In genomic region chr16:82201906-82202305, GRCh38 we compare ENCODE assay signal across 29 cellular contexts.
"Had no signal": no experiment of that assay in that cellular context is flagged by ENCODE, and none has a peak within 500 bp of the region (broad histone marks: within the 10 kb centered on the region; RNA-seq: fewer than 3 reads in every experiment).

No MANE protein-coding gene starts in this region.

- ATAC-seq: activated CD8-positive, alpha-beta T cell treated with anti-CD3 and anti-CD28 coated beads, Interleukin-2, amount 10 ng/mL, durations not matched to agents 7 days and 5 days; activated naive CD4-positive, alpha-beta T cell treated with anti-CD3 and anti-CD28 coated beads, Interleukin-2, amount 50 U/mL, for 72 hours; activated naive CD8-positive, alpha-beta T cell treated with anti-CD3 and anti-CD28 coated beads, Interleukin-2, amount 50 U/mL, for 24 hours; Panc1; Right ventricle myocardium inferior; WTC11 had no signal

- H3K9me3 Mint-ChIP-seq: central memory CD8-positive, alpha-beta T cell; T-helper 1 cell treated with Interleukin-12 subunit alpha and Interleukin-12 subunit beta and Interleukin-4 antibody, amounts not matched to agents 30 μg/mL and 1 μg/mL, for 36 hours had no signal

- H3K4me3 Mint-ChIP-seq: activated CD8-positive, alpha-beta T cell treated with anti-CD3 and anti-CD28 coated beads, Interleukin-2, amount 10 ng/mL, durations not matched to agents 7 days and 5 days; activated naive CD8-positive, alpha-beta T cell treated with anti-CD3 and anti-CD28 coated beads, Interleukin-2, amount 50 U/mL, for 24 hours; central memory CD8-positive, alpha-beta T cell; T-helper 1 cell treated with Interleukin-12 subunit alpha and Interleukin-12 subunit beta and Interleukin-4 antibody, amounts not matched to agents 30 μg/mL and 1 μg/mL, for 36 hours; WTC11 had no signal

- H3K4me1 Mint-ChIP-seq: central memory CD8-positive, alpha-beta T cell; WTC11 had no signal

- DNase-seq: activated CD4-positive, alpha-beta T cell treated with anti-CD3 and anti-CD28 coated beads for 48 hours; activated CD4-positive, alpha-beta T cell treated with anti-CD3 and anti-CD28 coated beads, Interleukin-2, amount 50 U/mL, for 4 hours; activated CD4-positive, CD25-positive, alpha-beta regulatory T cell treated with anti-CD3 and anti-CD28 coated beads, Interleukin-2, amount 50 U/mL, for 72 hours; activated CD8-positive, alpha-beta memory T cell treated with anti-CD3 and anti-CD28 coated beads, Interleukin-2, amount 50 U/mL, for 48 hours; activated CD8-positive, alpha-beta T cell treated with anti-CD3 and anti-CD28 coated beads, Interleukin-2, amount 10 ng/mL, durations not matched to agents 7 days and 5 days; activated effector memory CD4-positive, alpha-beta T cell treated with Interleukin-2 at 50 U/mL for 16 hours; activated naive CD4-positive, alpha-beta T cell; activated naive CD8-positive, alpha-beta T cell treated with anti-CD3 and anti-CD28 coated beads, Interleukin-2, amount 50 U/mL, for 24 hours; activated T-cell treated with anti-CD3 and anti-CD28 coated beads, Interleukin-2, amount 50 U/mL, for 1 hour; amygdala; Kasumi-1; KBM-7; NCI-H1436 treated with DMSO at 0.1 percent for 48 hours; NCI-H187; NCI-H2081 treated with DMSO at 0.1 percent for 48 hours; NCI-H345; NK-92 treated with Interleukin-12 subunit alpha and Interleukin-12 subunit beta, amount 100 ng/mL, for 24 hours; OCI-M1; RPMI8226; SJCRH30; SK-N-SH; SW 1271 had no signal

- H3K27me3 Mint-ChIP-seq: activated naive CD8-positive, alpha-beta T cell treated with anti-CD3 and anti-CD28 coated beads, Interleukin-2, amount 50 U/mL, for 24 hours had no signal

- H3K27ac Mint-ChIP-seq: activated CD8-positive, alpha-beta T cell treated with anti-CD3 and anti-CD28 coated beads, Interleukin-2, amount 10 ng/mL, durations not matched to agents 7 days and 5 days; activated naive CD4-positive, alpha-beta T cell treated with anti-CD3 and anti-CD28 coated beads, Interleukin-2, amount 50 U/mL, for 72 hours; activated naive CD8-positive, alpha-beta T cell treated with anti-CD3 and anti-CD28 coated beads, Interleukin-2, amount 50 U/mL, for 24 hours; T-helper 1 cell treated with Interleukin-12 subunit alpha and Interleukin-12 subunit beta and Interleukin-4 antibody, amounts not matched to agents 30 μg/mL and 1 μg/mL, for 36 hours; WTC11 had no signal

- H3K36me3 Mint-ChIP-seq: activated naive CD4-positive, alpha-beta T cell treated with anti-CD3 and anti-CD28 coated beads, Interleukin-2, amount 50 U/mL, for 72 hours; brain; WTC11 had no signal
